ENCODE assay signal across 1 cellular context in the genomic region with DNA sequence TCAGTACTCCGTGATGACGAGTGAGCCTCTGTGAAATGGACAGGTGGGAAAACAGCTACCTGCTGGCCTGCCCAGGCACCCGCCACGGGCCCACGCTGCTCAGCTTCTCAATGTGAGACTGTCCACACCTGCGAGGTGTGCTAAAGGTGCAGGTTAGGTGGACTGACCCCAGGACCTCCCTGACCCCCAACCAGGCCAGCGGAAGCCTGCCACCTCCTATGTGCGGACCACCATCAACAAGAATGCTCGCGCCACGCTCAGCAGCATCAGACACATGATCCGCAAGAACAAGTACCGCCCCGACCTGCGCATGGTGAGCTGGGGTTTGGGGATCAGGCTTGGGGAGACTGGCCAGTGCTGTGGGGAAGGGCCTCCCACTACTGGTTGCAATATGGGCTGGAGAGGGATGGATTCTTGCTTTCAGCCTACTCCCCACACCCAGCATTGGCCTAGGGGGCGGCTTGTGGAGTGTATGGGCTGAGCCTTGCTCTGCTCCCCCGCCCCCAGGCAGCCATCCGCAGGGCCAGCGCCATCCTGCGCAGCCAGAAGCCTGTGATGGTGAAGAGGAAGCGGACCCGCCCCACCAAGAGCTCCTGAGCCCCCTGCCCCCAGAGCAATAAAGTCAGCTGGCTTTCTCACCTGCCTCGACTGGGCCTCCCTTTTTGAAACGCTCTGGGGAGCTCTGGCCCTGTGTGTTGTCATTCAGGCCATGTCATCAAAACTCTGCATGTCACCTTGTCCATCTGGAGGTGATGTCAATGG.
A peak's percentile ranks its signal among the peaks of the same experiment; 100 is the strongest.
TF ChIP-seq lines count a peak whose summit lies in the region.

No MANE protein-coding gene starts in this region.

TF ChIP-seq in K562, 482 proteins besides CTCF, POLR2A, EP300 and RAD21:
- TF ChIP-seq, protein P1, sequence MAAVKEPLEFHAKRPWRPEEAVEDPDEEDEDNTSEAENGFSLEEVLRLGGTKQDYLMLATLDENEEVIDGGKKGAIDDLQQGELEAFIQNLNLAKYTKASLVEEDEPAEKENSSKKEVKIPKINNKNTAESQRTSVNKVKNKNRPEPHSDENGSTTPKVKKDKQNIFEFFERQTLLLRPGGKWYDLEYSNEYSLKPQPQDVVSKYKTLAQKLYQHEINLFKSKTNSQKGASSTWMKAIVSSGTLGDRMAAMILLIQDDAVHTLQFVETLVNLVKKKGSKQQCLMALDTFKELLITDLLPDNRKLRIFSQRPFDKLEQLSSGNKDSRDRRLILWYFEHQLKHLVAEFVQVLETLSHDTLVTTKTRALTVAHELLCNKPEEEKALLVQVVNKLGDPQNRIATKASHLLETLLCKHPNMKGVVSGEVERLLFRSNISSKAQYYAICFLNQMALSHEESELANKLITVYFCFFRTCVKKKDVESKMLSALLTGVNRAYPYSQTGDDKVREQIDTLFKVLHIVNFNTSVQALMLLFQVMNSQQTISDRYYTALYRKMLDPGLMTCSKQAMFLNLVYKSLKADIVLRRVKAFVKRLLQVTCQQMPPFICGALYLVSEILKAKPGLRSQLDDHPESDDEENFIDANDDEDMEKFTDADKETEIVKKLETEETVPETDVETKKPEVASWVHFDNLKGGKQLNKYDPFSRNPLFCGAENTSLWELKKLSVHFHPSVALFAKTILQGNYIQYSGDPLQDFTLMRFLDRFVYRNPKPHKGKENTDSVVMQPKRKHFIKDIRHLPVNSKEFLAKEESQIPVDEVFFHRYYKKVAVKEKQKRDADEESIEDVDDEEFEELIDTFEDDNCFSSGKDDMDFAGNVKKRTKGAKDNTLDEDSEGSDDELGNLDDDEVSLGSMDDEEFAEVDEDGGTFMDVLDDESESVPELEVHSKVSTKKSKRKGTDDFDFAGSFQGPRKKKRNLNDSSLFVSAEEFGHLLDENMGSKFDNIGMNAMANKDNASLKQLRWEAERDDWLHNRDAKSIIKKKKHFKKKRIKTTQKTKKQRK (IDR thresholded peaks at IDR 0.05; ENCODE audit: borderline replicate concordance, low read depth, low read length), result no peak
- TF ChIP-seq RBFOX2 (IDR thresholded peaks at IDR 0.05; ENCODE audit: low read depth, low read length) (peak; percentile 83), ZNF785 (CRISPR knock-in tag; IDR thresholded peaks at IDR 0.05) (no peak), MEF2D (tag; conservative IDR thresholded peaks at IDR 0.05; ENCODE audit: low read depth) (no peak), ZFX (CRISPR knock-in tag; IDR thresholded peaks at IDR 0.05) (0 out of 2 replicates have a peak, but pooled peaks have one; percentile 24), BRCA1 (IDR thresholded peaks at IDR 0.05) (no peak), BRCA1 (CRISPR knock-in tag; IDR thresholded peaks at IDR 0.05) (0 out of 2 replicates have a peak, but pooled peaks have one; percentile 29), POLR2G (IDR thresholded peaks at IDR 0.05; ENCODE audit: low read depth, low read length) (peak; percentile 73), NR2C2 (CRISPR knock-in tag; IDR thresholded peaks at IDR 0.05) (0 out of 2 replicates have a peak, but pooled peaks have one; percentile 42), NR2C2 (tag; IDR thresholded peaks at IDR 0.05) (no peak), STAG1 (CRISPR knock-in tag; IDR thresholded peaks at IDR 0.05; ENCODE audit: borderline replicate concordance) (peak; percentile 10; the same call in 1 of the 2 replicates), NRF1 (conservative IDR thresholded peaks at IDR 0.05 in 1 of 2, IDR thresholded peaks at IDR 0.05 in 1 of 2) (peak in 1 of 2 experiments; percentile 24; a peak in 1 of 4 replicates), SIN3A (IDR thresholded peaks at IDR 0.05; ENCODE audit: borderline replicate concordance in 2 of 2, control insufficient read depth in 1 of 2, low read depth in 2 of 2, low read length in 2 of 2) (0 out of 4 replicates have a peak, but pooled peaks of 1 of the 2 experiments have one; percentile 22), SIRT6 (IDR thresholded peaks at IDR 0.05; ENCODE audit: low read depth, low read length) (no peak), POLR2AphosphoS5 (IDR thresholded peaks at IDR 0.05; ENCODE audit: control insufficient read depth, insufficient read depth, low read depth, low read length) (0 out of 2 replicates have a peak, but pooled peaks have one; percentile 1)
- TF ChIP-seq, protein P2, sequence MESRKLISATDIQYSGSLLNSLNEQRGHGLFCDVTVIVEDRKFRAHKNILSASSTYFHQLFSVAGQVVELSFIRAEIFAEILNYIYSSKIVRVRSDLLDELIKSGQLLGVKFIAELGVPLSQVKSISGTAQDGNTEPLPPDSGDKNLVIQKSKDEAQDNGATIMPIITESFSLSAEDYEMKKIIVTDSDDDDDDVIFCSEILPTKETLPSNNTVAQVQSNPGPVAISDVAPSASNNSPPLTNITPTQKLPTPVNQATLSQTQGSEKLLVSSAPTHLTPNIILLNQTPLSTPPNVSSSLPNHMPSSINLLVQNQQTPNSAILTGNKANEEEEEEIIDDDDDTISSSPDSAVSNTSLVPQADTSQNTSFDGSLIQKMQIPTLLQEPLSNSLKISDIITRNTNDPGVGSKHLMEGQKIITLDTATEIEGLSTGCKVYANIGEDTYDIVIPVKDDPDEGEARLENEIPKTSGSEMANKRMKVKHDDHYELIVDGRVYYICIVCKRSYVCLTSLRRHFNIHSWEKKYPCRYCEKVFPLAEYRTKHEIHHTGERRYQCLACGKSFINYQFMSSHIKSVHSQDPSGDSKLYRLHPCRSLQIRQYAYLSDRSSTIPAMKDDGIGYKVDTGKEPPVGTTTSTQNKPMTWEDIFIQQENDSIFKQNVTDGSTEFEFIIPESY (CRISPR knock-in tag; IDR thresholded peaks at IDR 0.05), result peak; percentile 34; the same call in 1 of the 2 replicates
- TF ChIP-seq, protein P3, sequence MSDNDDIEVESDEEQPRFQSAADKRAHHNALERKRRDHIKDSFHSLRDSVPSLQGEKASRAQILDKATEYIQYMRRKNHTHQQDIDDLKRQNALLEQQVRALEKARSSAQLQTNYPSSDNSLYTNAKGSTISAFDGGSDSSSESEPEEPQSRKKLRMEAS (CRISPR knock-in tag; IDR thresholded peaks at IDR 0.05), result 0 out of 2 replicates have a peak, but pooled peaks have one; percentile 23
TF ChIP-seq in K562: peak in this region for 11.
